ENCODE assay signal across 28 cellular contexts in the genomic region with DNA sequence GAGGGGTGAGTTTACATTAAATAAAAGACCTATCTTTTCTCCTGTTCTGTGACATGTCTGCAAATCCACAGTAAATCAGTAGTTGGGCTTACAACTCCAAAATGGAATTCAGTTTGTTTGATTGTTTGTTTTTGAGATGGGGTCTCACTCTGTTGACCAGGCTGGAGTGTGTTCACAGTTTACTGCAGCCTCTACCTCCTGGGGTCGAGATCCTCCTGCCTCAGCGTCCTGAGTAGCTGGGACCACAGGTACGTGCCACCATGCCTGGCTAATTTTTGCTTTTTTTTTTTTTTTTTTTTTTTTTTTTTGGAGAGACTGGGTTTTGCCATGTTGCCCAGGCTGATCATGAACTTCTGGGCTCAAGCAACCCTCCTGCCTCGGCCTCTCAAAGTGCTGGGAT.
"Had no signal": no experiment of that assay in that cellular context is flagged by ENCODE, and none has a peak within 500 bp of the region (broad histone marks: within the 10 kb centered on the region; RNA-seq: fewer than 3 reads in every experiment).

No MANE protein-coding gene starts in this region.

- H3K4me1 Mint-ChIP-seq: stimulated activated memory B cell treated with anti-CD40 and anti-IgM and Interleukin-4, amounts not matched to agents 10 μg/mL and 1 μg/mL and 100 μg/mL, for 72 hours; stimulated activated naive B cell treated with anti-CD40 and anti-IgM and Interleukin-4, amounts not matched to agents 10 μg/mL and 1 μg/mL and 100 μg/mL, for 72 hours had no signal

- H3K4me3 Mint-ChIP-seq: stimulated activated effector memory CD8-positive, alpha-beta T cell treated with anti-CD3 and anti-CD28 coated beads, Interleukin-12 subunit alpha, Interleukin-12 subunit beta, amount 100 ng/mL, for 72 hours; stimulated activated memory B cell treated with anti-CD40 and anti-IgM and Interleukin-4, amounts not matched to agents 10 μg/mL and 1 μg/mL and 100 μg/mL, for 72 hours; stimulated activated naive B cell treated with anti-CD40 and anti-IgM and Interleukin-4, amounts not matched to agents 10 μg/mL and 1 μg/mL and 100 μg/mL, for 72 hours; stimulated activated naive CD8-positive, alpha-beta T cell treated with anti-CD3 and anti-CD28 coated beads, Interleukin-15, amount 100 ng/mL, for 72 hours; stimulated activated naive CD8-positive, alpha-beta T cell treated with anti-CD3 and anti-CD28 coated beads, Interleukin-15, Interleukin-2, amounts not matched to agents 100 ng/mL and 50 ng/mL, for 24 hours; type B pancreatic cell had no signal

- H3K4me1 ChIP-seq: stomach, suprapubic skin, thyroid gland, tibial nerve, transverse colon, upper lobe of left lung, upper lobe of right lung, uterus, vagina had no signal

- H3K36me3 ChIP-seq: stomach, suprapubic skin, thoracic aorta, thyroid gland, tibial artery, tibial nerve, transverse colon, upper lobe of left lung, upper lobe of right lung, uterus, vagina had no signal

- H3K27ac Mint-ChIP-seq: stimulated activated effector memory CD8-positive, alpha-beta T cell treated with anti-CD3 and anti-CD28 coated beads, Interleukin-12 subunit alpha, Interleukin-12 subunit beta, amount 100 ng/mL, for 72 hours; stimulated activated memory B cell treated with anti-CD40 and anti-IgM and Interleukin-4, amounts not matched to agents 10 μg/mL and 1 μg/mL and 100 μg/mL, for 72 hours; stimulated activated naive B cell treated with anti-CD40 and anti-IgM and Interleukin-4, amounts not matched to agents 10 μg/mL and 1 μg/mL and 100 μg/mL, for 72 hours; stimulated activated naive CD8-positive, alpha-beta T cell treated with anti-CD3 and anti-CD28 coated beads, Interleukin-15, amount 100 ng/mL, for 72 hours; stimulated activated naive CD8-positive, alpha-beta T cell treated with anti-CD3 and anti-CD28 coated beads, Interleukin-15, Interleukin-2, amounts not matched to agents 100 ng/mL and 50 ng/mL, for 24 hours; type B pancreatic cell had no signal

- ATAC-seq: stimulated activated effector memory CD8-positive, alpha-beta T cell treated with anti-CD3 and anti-CD28 coated beads, Interleukin-12 subunit alpha, Interleukin-12 subunit beta, amount 100 ng/mL, for 72 hours; stimulated activated memory B cell treated with anti-CD40 and anti-IgM and Interleukin-4, amounts not matched to agents 10 μg/mL and 1 μg/mL and 100 μg/mL, for 72 hours; stimulated activated naive B cell treated with anti-CD40 and anti-IgM and Interleukin-4, amounts not matched to agents 10 μg/mL and 1 μg/mL and 100 μg/mL, for 72 hours; stimulated activated naive CD8-positive, alpha-beta T cell treated with anti-CD3 and anti-CD28 coated beads, Interleukin-15, amount 100 ng/mL, for 72 hours; stimulated activated naive CD8-positive, alpha-beta T cell treated with anti-CD3 and anti-CD28 coated beads, Interleukin-15, Interleukin-2, amounts not matched to agents 100 U/mL and 50 U/mL, for 24 hours; upper lobe of right lung had no signal

- H3K4me3 ChIP-seq: stomach, suprapubic skin, testis, thoracic aorta, thyroid gland, tibial artery, tibial nerve, transverse colon, upper lobe of left lung, upper lobe of right lung, uterus, vagina had no signal

- H3K36me3 Mint-ChIP-seq: stimulated activated effector memory CD8-positive, alpha-beta T cell treated with anti-CD3 and anti-CD28 coated beads, Interleukin-12 subunit alpha, Interleukin-12 subunit beta, amount 100 ng/mL, for 72 hours; stimulated activated memory B cell treated with anti-CD40 and anti-IgM and Interleukin-4, amounts not matched to agents 10 μg/mL and 1 μg/mL and 100 μg/mL, for 72 hours; type B pancreatic cell had no signal

- H3K9me3 ChIP-seq: stomach, suprapubic skin, testis, thoracic aorta, thyroid gland, tibial artery, tibial nerve, transverse colon, upper lobe of left lung, upper lobe of right lung, uterus, vagina had no signal

- H3K27ac ChIP-seq: stomach, suprapubic skin, testis, thoracic aorta, thyroid gland, tibial artery, tibial nerve, transverse colon, upper lobe of left lung, upper lobe of right lung, uterus, vagina had no signal

- H3K9me3 Mint-ChIP-seq: stimulated activated effector memory CD8-positive, alpha-beta T cell treated with anti-CD3 and anti-CD28 coated beads, Interleukin-12 subunit alpha, Interleukin-12 subunit beta, amount 100 ng/mL, for 72 hours; stimulated activated memory B cell treated with anti-CD40 and anti-IgM and Interleukin-4, amounts not matched to agents 10 μg/mL and 1 μg/mL and 100 μg/mL, for 72 hours had no signal

- DNase-seq: stimulated activated CD4-positive, alpha-beta T cell treated with anti-CD3 and anti-CD28 coated beads, Interleukin-2, amount 100 ng/mL, for 48 hours; stimulated activated CD4-positive, alpha-beta T cell treated with anti-CD3 and anti-CD28 coated beads, Interleukin-4, amount 100 ng/mL, for 1 hour; stimulated activated CD4-positive, alpha-beta T cell treated with anti-CD3 and anti-CD28 coated beads, Interleukin-4, amount 100 ng/mL, for 24 hours; stimulated activated CD4-positive, alpha-beta T cell treated with anti-CD3 and anti-CD28 coated beads, Interleukin-4, amount 100 ng/mL, for 4 hours; stimulated activated CD8-positive, alpha-beta memory T cell treated with anti-CD3 and anti-CD28 coated beads, Interleukin-4, amount 100 ng/mL, for 48 hours; stimulated activated naive B cell treated with anti-CD40 and anti-IgM and Interleukin-4, amounts not matched to agents 10 μg/mL and 1 μg/mL and 100 μg/mL, for 72 hours; stimulated activated naive CD4-positive, alpha-beta T cell; stimulated activated naive CD4-positive, alpha-beta T cell treated with Interleukin-2 at 50 U/mL for 16 hours; stimulated activated naive CD8-positive, alpha-beta T cell treated with anti-CD3 and anti-CD28 coated beads, Interleukin-15, amount 100 ng/mL, for 72 hours; stimulated activated naive CD8-positive, alpha-beta T cell treated with anti-CD3 and anti-CD28 coated beads, Interleukin-15, Interleukin-2, amounts not matched to agents 100 U/mL and 50 U/mL, for 24 hours; stomach; substantia nigra; testis; thyroid gland; tibial artery; transverse colon; trophoblast cell; upper lobe of left lung; upper lobe of right lung; uterus had no signal
